ENCODE assay signal across 24 cellular contexts in the genomic region with DNA sequence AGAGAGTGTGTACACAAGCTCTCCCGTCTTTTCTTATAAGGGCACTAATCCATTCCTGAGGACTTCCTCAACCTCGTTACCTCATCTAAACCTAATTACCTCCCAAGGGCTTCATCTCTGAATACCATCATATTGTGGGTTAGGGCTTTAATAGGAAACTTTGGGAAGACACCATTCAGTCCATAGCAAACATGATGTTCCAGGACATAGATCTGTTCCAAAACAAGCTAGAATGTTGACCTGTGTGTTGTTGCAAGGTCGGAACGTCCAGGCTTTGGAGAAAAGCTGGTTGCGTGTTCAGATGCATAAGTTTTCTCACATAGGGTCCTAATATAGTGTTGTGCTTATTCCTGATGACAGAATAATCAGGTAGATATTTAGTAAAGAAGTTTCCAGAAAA.
"Had no signal": no experiment of that assay in that cellular context is flagged by ENCODE, and none has a peak within 500 bp of the region (broad histone marks: within the 10 kb centered on the region; RNA-seq: fewer than 3 reads in every experiment).

No MANE protein-coding gene starts in this region.

- DNase-seq: activated CD4-positive, alpha-beta T cell treated with anti-CD3 and anti-CD28 coated beads for 4 hours; activated CD8-positive, alpha-beta memory T cell treated with anti-CD3 and anti-CD28 coated beads, Interleukin-2, amount 50 U/mL, for 4 hours; activated CD8-positive, alpha-beta T cell treated with anti-CD3 and anti-CD28 coated beads for 36 hours; activated naive CD4-positive, alpha-beta T cell treated with anti-CD3 and anti-CD28 coated beads, Interleukin-2, amount 50 U/mL, for 16 hours; activated naive CD8-positive, alpha-beta T cell treated with anti-CD3 and anti-CD28 coated beads, Interleukin-2, amount 10 ng/mL, durations not matched to agents 7 days and 5 days; activated T-cell treated with anti-CD3 and anti-CD28 coated beads, Interleukin-2, amount 50 U/mL, for 72 hours; adrenal gland; anterior cingulate cortex; caudate nucleus; KBM-7; NCI-H1092 treated with DMSO at 0.1 percent for 48 hours; NCI-H1417 treated with DMSO at 0.1 percent for 48 hours; NCI-H1694; NCI-H2029; NCI-H2107; NCI-H345; NCI-H510A; NCI-H526 treated with DMSO at 0.1 percent for 48 hours; PC-3; SIG-M5; T-helper 17 cell had no signal

- H3K27me3 Mint-ChIP-seq: activated CD8-positive, alpha-beta T cell treated with anti-CD3 and anti-CD28 coated beads for 36 hours; activated naive CD8-positive, alpha-beta T cell treated with anti-CD3 and anti-CD28 coated beads, Interleukin-2, amount 10 ng/mL, durations not matched to agents 7 days and 5 days; T-helper 17 cell had no signal

- H3K27ac ChIP-seq: adrenal gland, VCaP had no signal

- H3K9me3 ChIP-seq: adrenal gland had no signal

- H3K4me3 ChIP-seq: adrenal gland had no signal

- H3K4me1 ChIP-seq: adrenal gland had no signal

- H3K4me1 Mint-ChIP-seq: T-helper 17 cell had no signal

- H3K4me3 Mint-ChIP-seq: activated CD8-positive, alpha-beta T cell treated with anti-CD3 and anti-CD28 coated beads for 36 hours; activated naive CD8-positive, alpha-beta T cell treated with anti-CD3 and anti-CD28 coated beads, Interleukin-2, amount 10 ng/mL, durations not matched to agents 7 days and 5 days; activated T-cell treated with anti-CD3 and anti-CD28 coated beads, Interleukin-2, amount 50 U/mL, for 72 hours; T-helper 17 cell had no signal

- ATAC-seq: activated CD4-positive, CD25-positive, alpha-beta regulatory T cell treated with anti-CD3 and anti-CD28 coated beads, Interleukin-2, amount 50 U/mL, for 24 hours; activated CD8-positive, alpha-beta T cell treated with anti-CD3 and anti-CD28 coated beads for 36 hours; activated T-cell treated with anti-CD3 and anti-CD28 coated beads, Interleukin-2, amount 50 U/mL, for 72 hours; PC-3; T-helper 17 cell had no signal

- H3K27me3 ChIP-seq: adrenal gland had no signal

- H3K9me3 Mint-ChIP-seq: activated CD8-positive, alpha-beta T cell treated with anti-CD3 and anti-CD28 coated beads for 36 hours; activated naive CD8-positive, alpha-beta T cell treated with anti-CD3 and anti-CD28 coated beads, Interleukin-2, amount 10 ng/mL, durations not matched to agents 7 days and 5 days; activated T-cell treated with anti-CD3 and anti-CD28 coated beads, Interleukin-2, amount 50 U/mL, for 72 hours; activated T-helper 2 cell treated with anti-CD3 and anti-CD28 coated beads, Interferon-gamma antibody, Interleukin-2, Interleukin-4, amounts not matched to agents 10 μg/mL and 5 μg/mL and 100 μg/mL, durations not matched to agents 14 hours and 24 hours and 36 hours had no signal

- H3K27ac Mint-ChIP-seq: activated CD8-positive, alpha-beta T cell treated with anti-CD3 and anti-CD28 coated beads for 36 hours; activated naive CD8-positive, alpha-beta T cell treated with anti-CD3 and anti-CD28 coated beads, Interleukin-2, amount 10 ng/mL, durations not matched to agents 7 days and 5 days; activated T-cell treated with anti-CD3 and anti-CD28 coated beads, Interleukin-2, amount 50 U/mL, for 72 hours; activated T-helper 2 cell treated with anti-CD3 and anti-CD28 coated beads, Interferon-gamma antibody, Interleukin-2, Interleukin-4, amounts not matched to agents 10 μg/mL and 5 μg/mL and 100 μg/mL, durations not matched to agents 14 hours and 24 hours and 36 hours; T-helper 17 cell had no signal
